ENCODE assay signal across 8 cellular contexts in the genomic region with DNA sequence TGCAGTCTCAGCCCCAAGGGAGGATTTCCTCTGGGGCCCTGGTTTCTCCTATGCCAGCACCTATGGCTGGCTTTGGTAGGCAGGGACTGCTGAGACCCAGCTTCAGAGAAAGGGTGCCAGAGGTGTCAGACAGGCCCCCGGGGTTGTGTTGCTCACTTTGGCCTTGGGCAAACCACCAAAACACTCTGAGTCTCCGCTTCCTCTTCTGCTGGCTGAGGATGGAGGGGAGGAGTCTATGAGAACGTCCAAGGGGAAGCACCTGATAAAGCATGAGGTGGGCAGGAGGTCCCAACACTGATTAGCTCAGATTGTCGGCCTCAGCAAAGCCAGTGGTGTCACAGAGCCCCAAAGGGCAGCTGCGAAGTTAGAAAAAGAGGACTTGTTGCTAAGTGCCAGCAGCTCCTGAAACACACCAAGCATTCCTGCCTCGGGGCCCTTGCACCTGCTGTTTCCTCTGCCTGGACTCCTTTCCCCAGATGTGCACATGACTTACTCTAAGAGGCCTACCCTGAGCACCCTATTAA. TPM values are rescaled to one million over a fixed set of nuclear protein-coding genes. Genes with fewer than 3 reads are reported as not detected.
A peak's percentile ranks its signal among the peaks of the same experiment; 100 is the strongest.
DNase-seq lines count a peak whose midpoint lies in the region; ATAC-seq and TF ChIP-seq lines count a peak whose summit lies in the region.

No MANE protein-coding gene starts in this region.

- DNase-seq in CD4-positive, CD25-positive, alpha-beta regulatory T cell, result no peak
- peak; percentile 26 for DNase-seq in activated naive CD8-positive, alpha-beta T cell treated with anti-CD3 and anti-CD28 coated beads for 36 hours
- DNase-seq in NCI-H2107 treated with DMSO at 0.1 percent for 48 hours (lab: John Stamatoyannopoulos, UW; ENCODE audit: unreplicated experiment) (no peak), NCI-H82 treated with DMSO at 0.1 percent for 48 hours (lab: John Stamatoyannopoulos, UW; ENCODE audit: unreplicated experiment) (no peak), dorsolateral prefrontal cortex (no peak), AG20443 (ENCODE audit: low spot score) (no peak)

- H3K27me3 ChIP-seq in CD4-positive, CD25-positive, alpha-beta regulatory T cell (ENCODE audit: control insufficient read depth, insufficient read depth, low read length), result no peaks in the 10 kb centered on the region
- no peaks in the 10 kb centered on the region for H3K27me3 ChIP-seq in dorsolateral prefrontal cortex

- intact Hi-C loops in dorsolateral prefrontal cortex (cut with DNase I), result no loop called here

- no peaks in the 10 kb centered on the region for H3K27me3 Mint-ChIP-seq in CD4-positive, CD25-positive, alpha-beta regulatory T cell
- H3K27me3 Mint-ChIP-seq in activated naive CD8-positive, alpha-beta T cell treated with anti-CD3 and anti-CD28 coated beads for 36 hours, result no peaks in the 10 kb centered on the region

- H3K9me3 Mint-ChIP-seq in CD4-positive, CD25-positive, alpha-beta regulatory T cell, result no peaks in the 10 kb centered on the region
- H3K9me3 Mint-ChIP-seq in activated naive CD8-positive, alpha-beta T cell treated with anti-CD3 and anti-CD28 coated beads for 36 hours, result no peaks in the 10 kb centered on the region

- H3K27ac Mint-ChIP-seq in CD4-positive, CD25-positive, alpha-beta regulatory T cell, result peak overlapping the region; percentile 44 to 59 (median 57)
- H3K27ac Mint-ChIP-seq in activated naive CD8-positive, alpha-beta T cell treated with anti-CD3 and anti-CD28 coated beads for 36 hours, result peak overlapping the region; percentile 69

- H3K27ac ChIP-seq in CD4-positive, CD25-positive, alpha-beta regulatory T cell (ENCODE audit: insufficient read depth, low read length, poor library complexity, severe bottlenecking), result no peak overlapping the region
- no peak overlapping the region for H3K27ac ChIP-seq in dorsolateral prefrontal cortex

- H3K36me3 Mint-ChIP-seq in CD4-positive, CD25-positive, alpha-beta regulatory T cell, result peaks cover 25% of the 10 kb centered on the region
- peaks cover 27% of the 10 kb centered on the region for H3K36me3 Mint-ChIP-seq in activated naive CD8-positive, alpha-beta T cell treated with anti-CD3 and anti-CD28 coated beads for 36 hours

- H3K4me3 ChIP-seq in CD4-positive, CD25-positive, alpha-beta regulatory T cell (ENCODE audit: low read depth, low read length), result no peak overlapping the region
- no peak overlapping the region for H3K4me3 ChIP-seq in dorsolateral prefrontal cortex

- H3K4me3 Mint-ChIP-seq in CD4-positive, CD25-positive, alpha-beta regulatory T cell, result no peak overlapping the region
- H3K4me3 Mint-ChIP-seq in activated naive CD8-positive, alpha-beta T cell treated with anti-CD3 and anti-CD28 coated beads for 36 hours, result no peak overlapping the region

- TF ChIP-seq CTCF in dorsolateral prefrontal cortex (IDR thresholded peaks at IDR 0.05 in 54 of 56, conservative IDR thresholded peaks at IDR 0.05 in 2 of 56; ENCODE audit: low read depth in 1 of 56, partially characterized antibody in 56 of 56), result no peak

- no peaks in the 10 kb centered on the region for H3K4me1 ChIP-seq in CD4-positive, CD25-positive, alpha-beta regulatory T cell (ENCODE audit: control insufficient read depth, insufficient read depth, low read length, poor library complexity, severe bottlenecking)

- H3K9me3 ChIP-seq in CD4-positive, CD25-positive, alpha-beta regulatory T cell (ENCODE audit: control insufficient read depth in 2 of 2, low read length in 2 of 2), result no peaks in the 10 kb centered on the region

- peaks cover 0 to 5% (median under 1%) of the 10 kb centered on the region in 4 donors for H3K4me1 Mint-ChIP-seq in CD4-positive, CD25-positive, alpha-beta regulatory T cell
- H3K4me1 Mint-ChIP-seq in activated naive CD8-positive, alpha-beta T cell treated with anti-CD3 and anti-CD28 coated beads for 36 hours, result peaks cover 14% of the 10 kb centered on the region

- ATAC-seq in CD4-positive, CD25-positive, alpha-beta regulatory T cell (ENCODE audit: low read depth in 2 of 2), result peak; percentile 19 to 47
- peak; percentile 90 for ATAC-seq in GM19372 (IDR thresholded peaks at IDR 0.05; ENCODE audit: low read depth, unreplicated experiment)
- peak; percentile 92 for ATAC-seq in HG03135 (IDR thresholded peaks at IDR 0.05; ENCODE audit: unreplicated experiment)

- H3K36me3 ChIP-seq in CD4-positive, CD25-positive, alpha-beta regulatory T cell (ENCODE audit: control insufficient read depth, insufficient read depth, low read length), result peaks cover 39% of the 10 kb centered on the region

RNA-seq across cellular contexts. Expression of a gene that starts 10.5 kb away (rescaled TPM):
- not detected for total RNA-seq in CD4-positive, CD25-positive, alpha-beta regulatory T cell
- under 1 TPM in 2 of 4 donors, not detected in 2; 0.21 to 0.36 TPM for polyA plus RNA-seq in CD4-positive, CD25-positive, alpha-beta regulatory T cell
- not detected for total RNA-seq in activated naive CD8-positive, alpha-beta T cell treated with anti-CD3 and anti-CD28 coated beads for 36 hours
- under 1 TPM in 1 of 120 experiments, not detected in 119; 0.18 TPM for total RNA-seq in dorsolateral prefrontal cortex

RNA-seq across cellular contexts. Expression of a gene that starts 17.4 kb away (rescaled TPM):
- total RNA-seq in CD4-positive, CD25-positive, alpha-beta regulatory T cell, result 21.2 TPM
- 10 to 100 TPM; 52.1 to 84.7 (median 65.7) TPM for polyA plus RNA-seq in CD4-positive, CD25-positive, alpha-beta regulatory T cell
- total RNA-seq in activated naive CD8-positive, alpha-beta T cell treated with anti-CD3 and anti-CD28 coated beads for 36 hours, result 100 to 1,000 TPM; 134 to 137 TPM
- 10 to 100 TPM; 26.5 to 76.2 (median 48.8) TPM for total RNA-seq in dorsolateral prefrontal cortex

RNA-seq across cellular contexts. Expression of a gene that starts 19.6 kb away (rescaled TPM):
- 103 TPM for total RNA-seq in CD4-positive, CD25-positive, alpha-beta regulatory T cell
- polyA plus RNA-seq in CD4-positive, CD25-positive, alpha-beta regulatory T cell, result 100 to 1,000 TPM; 277 to 406 (median 320) TPM
- 100 to 1,000 TPM; 200 to 208 TPM for total RNA-seq in activated naive CD8-positive, alpha-beta T cell treated with anti-CD3 and anti-CD28 coated beads for 36 hours
- total RNA-seq in dorsolateral prefrontal cortex, result 100 to 1,000 TPM in 4 of 120 experiments, 10 to 100 TPM in 116; 40.6 to 139 (median 59.0) TPM

RNA-seq across cellular contexts. Expression of a gene that starts 32.4 kb away (rescaled TPM):
- 12.8 TPM for total RNA-seq in CD4-positive, CD25-positive, alpha-beta regulatory T cell
- polyA plus RNA-seq in CD4-positive, CD25-positive, alpha-beta regulatory T cell, result 10 to 100 TPM; 22.9 to 29.9 (median 26.2) TPM
- total RNA-seq in activated naive CD8-positive, alpha-beta T cell treated with anti-CD3 and anti-CD28 coated beads for 36 hours, result 10 to 100 TPM; 36.8 to 37.1 TPM
- total RNA-seq in dorsolateral prefrontal cortex, result 10 to 100 TPM in 11 of 120 experiments, 1 to 10 TPM in 109; 2.9 to 12.3 (median 6.9) TPM

RNA-seq across cellular contexts. Expression of a gene that starts 49.6 kb away (rescaled TPM):
- total RNA-seq in CD4-positive, CD25-positive, alpha-beta regulatory T cell, result 1.1 TPM
- polyA plus RNA-seq in CD4-positive, CD25-positive, alpha-beta regulatory T cell, result not detected
- under 1 TPM; 0.41 to 0.68 TPM for total RNA-seq in activated naive CD8-positive, alpha-beta T cell treated with anti-CD3 and anti-CD28 coated beads for 36 hours
- 100 to 1,000 TPM in 9 of 120 experiments, 10 to 100 TPM in 111; 30.5 to 149 (median 56.0) TPM for total RNA-seq in dorsolateral prefrontal cortex

Comparison
In these comparisons a context has a peak if more than half of its experiments do, and no peak if none do; other contexts are left out.
1. ATAC-seq: peak in every context shown above with its lines; median percentile 92 in HG03135; 90 in GM19372; 33 in CD4-positive, CD25-positive, alpha-beta regulatory T cell.